In genomic region chr14:103130965-103131364, GRCh38 we compare ENCODE assay signal across 11 cellular contexts. TPM values are rescaled to one million over a fixed set of nuclear protein-coding genes. Genes with fewer than 3 reads are reported as not detected.
DNase-seq lines count a peak whose midpoint lies in the region; ATAC-seq and TF ChIP-seq lines count a peak whose summit lies in the region.
"Had no signal": no experiment of that assay in that cellular context is flagged by ENCODE, and none has a peak within 500 bp of the region (broad histone marks: within the 10 kb centered on the region; RNA-seq: fewer than 3 reads in every experiment).

No MANE protein-coding gene starts in this region.

- peak overlapping the region; percentile 49 for H3K27ac Mint-ChIP-seq in MCF 10A (ENCODE audit: low read depth, unreplicated experiment)
- H3K27ac Mint-ChIP-seq in activated CD8-positive, alpha-beta memory T cell treated with anti-CD3 and anti-CD28 coated beads, Interleukin-2, amount 10 ng/mL, durations not matched to agents 7 days and 5 days = no peak overlapping the region
- H3K27ac Mint-ChIP-seq: activated CD8-positive, alpha-beta T cell treated with anti-CD3 and anti-CD28 coated beads, Interleukin-2, amount 10 ng/mL, durations not matched to agents 7 days and 5 days had no signal

- peaks cover 30% of the 10 kb centered on the region for H3K36me3 ChIP-seq in right atrium auricular region
- H3K36me3 ChIP-seq in left lung = peaks cover 0 to 96% of the 10 kb centered on the region in 2 donors
- peaks cover 0 to 43% of the 10 kb centered on the region in 2 donors for H3K36me3 ChIP-seq in vagina

- TF ChIP-seq POLR2A in vagina (IDR thresholded peaks at IDR 0.05) = peak in 1 of 2 donors; percentile 18

- H3K4me1 ChIP-seq in right atrium auricular region (peaks cover 0 to 47% of the 10 kb centered on the region in 2 donors), left lung (peaks cover 8 to 40% of the 10 kb centered on the region in 2 donors), vagina (peaks cover 67% of the 10 kb centered on the region)

- ATAC-seq in left ventricle myocardium superior = no peak
- peak; percentile 5 for ATAC-seq in left lung
- ATAC-seq in activated CD8-positive, alpha-beta memory T cell treated with anti-CD3 and anti-CD28 coated beads, Interleukin-2, amount 10 ng/mL, durations not matched to agents 7 days and 5 days = no peak
- ATAC-seq in GM18868 (IDR thresholded peaks at IDR 0.05; ENCODE audit: unreplicated experiment) = no peak
- ATAC-seq: activated CD8-positive, alpha-beta T cell treated with anti-CD3 and anti-CD28 coated beads, Interleukin-2, amount 10 ng/mL, durations not matched to agents 7 days and 5 days; body of pancreas had no signal

- POLR2A ChIA-PET in MCF 10A (lab: Yijun Ruan, JAX) = interaction anchor here (0.7 to 1.6 kb wide), 4 partner anchors 12 to 151 kb away, joined by 3 to 6 read pairs (median 5); no protein-coding TSS in a partner anchor

- H3K27ac ChIP-seq in right atrium auricular region = no peak overlapping the region
- H3K27ac ChIP-seq in left lung = peak overlapping the region in 1 of 2 donors; percentile 5
- H3K27ac ChIP-seq in vagina = peak overlapping the region; percentile 72

- BruUV-seq in MCF 10A (replicated peaks; lab: Mats Ljungman, UMichigan) = no TSS peak

- intact Hi-C loops in left ventricle myocardium superior (cut with micrococcal nuclease) = no loop called here
- intact Hi-C loops in MCF 10A (cut with micrococcal nuclease) = no loop called here
- intact Hi-C loops in left lung (cut with DNase I) = no loop called here
- intact Hi-C loops in vagina (cut with DNase I) = no loop called here

- no peak overlapping the region for H3K4me3 Mint-ChIP-seq in MCF 10A (ENCODE audit: unreplicated experiment)
- no peak overlapping the region for H3K4me3 Mint-ChIP-seq in activated CD8-positive, alpha-beta memory T cell treated with anti-CD3 and anti-CD28 coated beads, Interleukin-2, amount 10 ng/mL, durations not matched to agents 7 days and 5 days
- H3K4me3 Mint-ChIP-seq: activated CD8-positive, alpha-beta T cell treated with anti-CD3 and anti-CD28 coated beads, Interleukin-2, amount 10 ng/mL, durations not matched to agents 7 days and 5 days had no signal

- peaks cover 5% of the 10 kb centered on the region for H3K36me3 Mint-ChIP-seq in MCF 10A (ENCODE audit: insufficient read depth, unreplicated experiment)
- no peaks in the 10 kb centered on the region for H3K36me3 Mint-ChIP-seq in activated CD8-positive, alpha-beta memory T cell treated with anti-CD3 and anti-CD28 coated beads, Interleukin-2, amount 10 ng/mL, durations not matched to agents 7 days and 5 days

- H3K27me3 Mint-ChIP-seq in MCF 10A (ENCODE audit: insufficient read depth, unreplicated experiment) = no peaks in the 10 kb centered on the region
- no peaks in the 10 kb centered on the region for H3K27me3 Mint-ChIP-seq in activated CD8-positive, alpha-beta memory T cell treated with anti-CD3 and anti-CD28 coated beads, Interleukin-2, amount 10 ng/mL, durations not matched to agents 7 days and 5 days

- H3K27me3 ChIP-seq in right atrium auricular region (no peaks in the 10 kb centered on the region), left lung (no peaks in the 10 kb centered on the region), vagina (no peaks in the 10 kb centered on the region)
- H3K27me3 ChIP-seq: body of pancreas had no signal

- CTCF ChIA-PET in MCF 10A (lab: Yijun Ruan, JAX) = interaction anchor here (0.5 to 7.3 kb wide), 4 partner anchors 26 to 693 kb away, joined by 3 to 50 read pairs (median 6); no protein-coding TSS in a partner anchor
- CTCF ChIA-PET in activated CD8-positive, alpha-beta memory T cell treated with anti-CD3 and anti-CD28 coated beads, Interleukin-2, amount 10 ng/mL, durations not matched to agents 7 days and 5 days (lab: Charles Lee) = interaction anchor here (0.6 to 1.2 kb wide), 2 partner anchors 26 to 418 kb away, joined by 3 read pairs; no protein-coding TSS in a partner anchor

- H3K9me3 Mint-ChIP-seq in MCF 10A (ENCODE audit: unreplicated experiment) = no peaks in the 10 kb centered on the region
- no peaks in the 10 kb centered on the region for H3K9me3 Mint-ChIP-seq in activated CD8-positive, alpha-beta memory T cell treated with anti-CD3 and anti-CD28 coated beads, Interleukin-2, amount 10 ng/mL, durations not matched to agents 7 days and 5 days (ENCODE audit: low read depth)

- no peaks in the 10 kb centered on the region for H3K9me3 ChIP-seq in right atrium auricular region
- no peaks in the 10 kb centered on the region for H3K9me3 ChIP-seq in left lung
- no peaks in the 10 kb centered on the region for H3K9me3 ChIP-seq in vagina
- H3K9me3 ChIP-seq: body of pancreas had no signal

- DNase-seq in left ventricle myocardium superior (peak; percentile 45), right atrium auricular region (ENCODE audit: low spot score) (no peak), MCF 10A (ENCODE audit: unreplicated experiment) (peak; percentile 90), left lung (peak in 1 of 2 donors; percentile 49), vagina (ENCODE audit: extremely low spot score in 2 of 2) (no peak)
- DNase-seq in activated CD8-positive, alpha-beta memory T cell treated with anti-CD3 and anti-CD28 coated beads, Interleukin-2, amount 10 ng/mL, durations not matched to agents 7 days and 5 days = no peak
- DNase-seq in activated effector memory CD4-positive, alpha-beta T cell treated with Interleukin-2 at 50 U/mL for 16 hours = no peak
- DNase-seq: activated CD8-positive, alpha-beta T cell treated with anti-CD3 and anti-CD28 coated beads, Interleukin-2, amount 10 ng/mL, durations not matched to agents 7 days and 5 days; AML-193 had no signal

- H3K4me3 ChIP-seq in right atrium auricular region (no peak overlapping the region), left lung (no peak overlapping the region), vagina (no peak overlapping the region)
- H3K4me3 ChIP-seq: body of pancreas had no signal

- peaks cover 45% of the 10 kb centered on the region for H3K4me1 Mint-ChIP-seq in MCF 10A (ENCODE audit: insufficient read depth, unreplicated experiment)
- no peaks in the 10 kb centered on the region for H3K4me1 Mint-ChIP-seq in activated CD8-positive, alpha-beta memory T cell treated with anti-CD3 and anti-CD28 coated beads, Interleukin-2, amount 10 ng/mL, durations not matched to agents 7 days and 5 days

- TF ChIP-seq CTCF in right atrium auricular region (IDR thresholded peaks at IDR 0.05) (no peak), MCF 10A (IDR thresholded peaks at IDR 0.05; ENCODE audit: unreplicated experiment) (no peak), left lung (IDR thresholded peaks at IDR 0.05) (no peak), vagina (IDR thresholded peaks at IDR 0.05) (no peak)

RNA-seq across cellular contexts. Expression of gene TNFAIP2, which starts 7.7 kb away (rescaled TPM):
- total RNA-seq in left ventricle myocardium superior (50.5 TPM), right atrium auricular region (10 to 100 TPM; 24.5 to 32.2 TPM), MCF 10A (2022) (17.9 and 19.1 TPM in 2 replicates), left lung (100 to 1,000 TPM in 1 of 2 donors, 10 to 100 TPM in 1; 76.5 to 237 TPM), vagina (82.7 TPM)
- 1 to 10 TPM in 1 of 2 experiments, not detected in 1; 2.1 TPM for total RNA-seq in activated CD8-positive, alpha-beta memory T cell treated with anti-CD3 and anti-CD28 coated beads, Interleukin-2, amount 10 ng/mL, durations not matched to agents 7 days and 5 days

RNA-seq across cellular contexts. Expression of gene EXOC3L4, which starts 36.4 kb away (rescaled TPM):
- total RNA-seq in left ventricle myocardium superior = 0.42 TPM
- total RNA-seq in right atrium auricular region = under 1 TPM in 1 of 2 donors, not detected in 1; 0.37 TPM
- not detected in 2 replicates for total RNA-seq in MCF 10A (2022)
- 1 to 10 TPM; 3.0 to 4.0 TPM for total RNA-seq in left lung
- 8.6 TPM for total RNA-seq in vagina
- total RNA-seq in activated CD8-positive, alpha-beta memory T cell treated with anti-CD3 and anti-CD28 coated beads, Interleukin-2, amount 10 ng/mL, durations not matched to agents 7 days and 5 days = not detected
- total RNA-seq: activated CD8-positive, alpha-beta T cell treated with anti-CD3 and anti-CD28 coated beads, Interleukin-2, amount 10 ng/mL, durations not matched to agents 7 days and 5 days had no signal

RNA-seq across cellular contexts. Expression of gene LBHD2, which starts 47.0 kb away (rescaled TPM):
- total RNA-seq in left ventricle myocardium superior (not detected), right atrium auricular region (not detected), MCF 10A (2022) (not detected in 2 replicates), left lung (not detected), vagina (not detected)
- total RNA-seq in activated CD8-positive, alpha-beta memory T cell treated with anti-CD3 and anti-CD28 coated beads, Interleukin-2, amount 10 ng/mL, durations not matched to agents 7 days and 5 days = not detected
- total RNA-seq: activated CD8-positive, alpha-beta T cell treated with anti-CD3 and anti-CD28 coated beads, Interleukin-2, amount 10 ng/mL, durations not matched to agents 7 days and 5 days; body of pancreas had no signal

Comparison
In these comparisons a context has a peak if more than half of its experiments do, and no peak if none do; other contexts are left out.
1. DNase-seq: peak in left ventricle myocardium superior (single experiment) and MCF 10A (single experiment); none in right atrium auricular region (single experiment), vagina (0 of 2), activated CD8-positive, alpha-beta memory T cell treated with anti-CD3 and anti-CD28 coated beads, Interleukin-2, amount 10 ng/mL, durations not matched to agents 7 days and 5 days (single experiment) and activated effector memory CD4-positive, alpha-beta T cell treated with Interleukin-2 at 50 U/mL for 16 hours (single experiment).